ENCODE assay signal across 21 cellular contexts in genomic region chr1:169574336-169574735, GRCh38. TPM values are rescaled to one million over a fixed set of nuclear protein-coding genes. Genes with fewer than 3 reads are reported as not detected.
"Had no signal": no experiment of that assay in that cellular context is flagged by ENCODE, and none has a peak within 500 bp of the region (broad histone marks: within the 10 kb centered on the region; RNA-seq: fewer than 3 reads in every experiment).

No MANE protein-coding gene starts in this region.

- H3K27ac ChIP-seq: body of pancreas, ovary, sigmoid colon, spleen, thyroid gland had no signal

- DNase-seq: activated CD4-positive, alpha-beta memory T cell treated with anti-CD3 and anti-CD28 coated beads, Interleukin-2, amount 10 ng/mL, durations not matched to agents 7 days and 5 days; activated CD4-positive, alpha-beta T cell treated with anti-CD3 and anti-CD28 coated beads for 48 hours; activated CD4-positive, CD25-positive, alpha-beta regulatory T cell; activated CD8-positive, alpha-beta memory T cell treated with anti-CD3 and anti-CD28 coated beads, Interleukin-2, amount 10 ng/mL, durations not matched to agents 7 days and 5 days; activated naive CD4-positive, alpha-beta T cell; activated naive CD8-positive, alpha-beta T cell treated with anti-CD3 and anti-CD28 coated beads for 36 hours; amniotic stem cell; caudate nucleus; endodermal cell; foreskin melanocyte; hypothalamus; mesenchymal stem cell; natural killer cell; ovary; sigmoid colon; spleen; stimulated activated CD8-positive, alpha-beta memory T cell treated with anti-CD3 and anti-CD28 coated beads, Interleukin-4, amount 100 ng/mL, for 48 hours; stimulated activated naive CD4-positive, alpha-beta T cell treated with Interleukin-2 at 50 U/mL for 16 hours; thyroid gland had no signal

RNA-seq across cellular contexts. Expression of gene F5, which starts 11.9 kb away (rescaled TPM):
- total RNA-seq: epithelial cell of proximal tubule had no signal

RNA-seq across cellular contexts. Expression of gene SELP, which starts 55.6 kb away (rescaled TPM):
- total RNA-seq: endodermal cell, epithelial cell of proximal tubule had no signal
